Comparison of ENCODE assay signal across 30 cellular contexts in genomic region chr7:77760809-77761453, GRCh38. TPM values are rescaled to one million over a fixed set of nuclear protein-coding genes. Genes with fewer than 3 reads are reported as not detected.
A peak's percentile ranks its signal among the peaks of the same experiment; 100 is the strongest.
DNase-seq lines count a peak whose midpoint lies in the region; ATAC-seq, FAIRE-seq and TF ChIP-seq lines count a peak whose summit lies in the region.
"Had no signal": no experiment of that assay in that cellular context is flagged by ENCODE, and none has a peak within 500 bp of the region (broad histone marks: within the 10 kb centered on the region; RNA-seq: fewer than 3 reads in every experiment).

No MANE protein-coding gene starts in this region.

- DNase-seq in Calu3 (no peak), GM19239 (ENCODE audit: insufficient read length, low spot score) (no peak), body of pancreas (no peak), pancreas (no peak), DMS153 treated with DMSO at 0.1 percent for 48 hours (lab: John Stamatoyannopoulos, UW; ENCODE audit: unreplicated experiment) (no peak)
- no peak for DNase-seq in activated effector memory CD4-positive, alpha-beta T cell treated with Interleukin-2 at 50 U/mL for 16 hours
- DNase-seq: activated CD4-positive, alpha-beta T cell treated with anti-CD3 and anti-CD28 coated beads for 1 hour; activated CD8-positive, alpha-beta T cell treated with anti-CD3 and anti-CD28 coated beads for 36 hours; anterior cingulate cortex; CD4-positive, alpha-beta T cell; colonic mucosa; DMS153; effector memory CD4-positive, alpha-beta T cell; foreskin keratinocyte; mammary epithelial cell; NCI-H1092 treated with DMSO at 0.1 percent for 48 hours; NCI-H1930; NCI-H2227 treated with DMSO at 0.1 percent for 48 hours; NCI-H69; RPMI8226; sigmoid colon; stimulated activated CD4-positive, alpha-beta T cell treated with anti-CD3 and anti-CD28 coated beads, Interleukin-4, amount 100 ng/mL, for 24 hours had no signal

- peaks cover 8% of the 10 kb centered on the region for H3K4me1 Mint-ChIP-seq in Calu3 (ENCODE audit: low read depth, unreplicated experiment)

- H3K36me3 Mint-ChIP-seq in Calu3 (ENCODE audit: insufficient read depth, unreplicated experiment) = no peaks in the 10 kb centered on the region
- H3K36me3 Mint-ChIP-seq: activated naive CD8-positive, alpha-beta T cell had no signal

- no TSS peak for BruUV-seq in Calu3 (replicated peaks; lab: Mats Ljungman, UMichigan)

- peak overlapping the region; percentile 24 for H3K4me3 Mint-ChIP-seq in Calu3 (ENCODE audit: low read depth, unreplicated experiment)
- H3K4me3 Mint-ChIP-seq: activated CD8-positive, alpha-beta T cell treated with anti-CD3 and anti-CD28 coated beads for 36 hours; activated naive CD8-positive, alpha-beta T cell; activated T-helper 17 cell treated with anti-CD3 and anti-CD28 coated beads, Interleukin-2, amount 50 U/mL, for 72 hours; CD4-positive, alpha-beta T cell; stimulated activated effector memory CD8-positive, alpha-beta T cell treated with anti-CD3 and anti-CD28 coated beads, Interleukin-12 subunit alpha, Interleukin-12 subunit beta, amount 100 ng/mL, for 72 hours had no signal

- CTCF ChIA-PET in Calu3 (lab: Charles Lee) = no interaction called here

- H3K4me1 ChIP-seq in body of pancreas = peaks cover 51% of the 10 kb centered on the region
- peaks cover 23 to 40% (median 35%) of the 10 kb centered on the region in 3 donors for H3K4me1 ChIP-seq in pancreas
- H3K4me1 ChIP-seq: colonic mucosa had no signal

- H3K27me3 Mint-ChIP-seq in Calu3 (ENCODE audit: unreplicated experiment) = no peaks in the 10 kb centered on the region
- H3K27me3 Mint-ChIP-seq: activated CD8-positive, alpha-beta T cell treated with anti-CD3 and anti-CD28 coated beads for 36 hours; activated naive CD8-positive, alpha-beta T cell; activated T-helper 17 cell treated with anti-CD3 and anti-CD28 coated beads, Interleukin-2, amount 50 U/mL, for 72 hours; CD4-positive, alpha-beta T cell; progenitor cell of endocrine pancreas had no signal

- H3K27ac ChIP-seq in body of pancreas (peak overlapping the region; percentile 25 to 69 (median 54)), pancreas (peak overlapping the region in 2 of 4 donors; percentile 52 to 61)
- H3K27ac ChIP-seq: cardiac muscle cell, colonic mucosa, esophagus muscularis mucosa, foreskin keratinocyte, sigmoid colon, SJSA1 had no signal

- TF ChIP-seq CTCF in Calu3 (IDR thresholded peaks at IDR 0.05; ENCODE audit: unreplicated experiment) (no peak), body of pancreas (IDR thresholded peaks at IDR 0.05) (peak in 1 of 7 experiments; percentile 11), pancreas (IDR thresholded peaks at IDR 0.05) (no peak)

- no peaks in the 10 kb centered on the region for H3K9me3 Mint-ChIP-seq in Calu3 (ENCODE audit: low read depth, unreplicated experiment)
- H3K9me3 Mint-ChIP-seq: activated CD8-positive, alpha-beta T cell treated with anti-CD3 and anti-CD28 coated beads for 36 hours; activated T-helper 17 cell treated with anti-CD3 and anti-CD28 coated beads, Interleukin-2, amount 50 U/mL, for 72 hours; CD4-positive, alpha-beta T cell; stimulated activated effector memory CD8-positive, alpha-beta T cell treated with anti-CD3 and anti-CD28 coated beads, Interleukin-12 subunit alpha, Interleukin-12 subunit beta, amount 100 ng/mL, for 72 hours had no signal

- TF ChIP-seq POLR2A in body of pancreas (IDR thresholded peaks at IDR 0.05) = no peak

- no peak for ATAC-seq in body of pancreas
- peak; percentile 48 to 66 (median 59) for ATAC-seq in pancreas
- no peak for ATAC-seq in HG03095 (IDR thresholded peaks at IDR 0.05; ENCODE audit: unreplicated experiment)
- ATAC-seq: activated CD8-positive, alpha-beta T cell treated with anti-CD3 and anti-CD28 coated beads for 36 hours; activated T-helper 17 cell treated with anti-CD3 and anti-CD28 coated beads, Interleukin-2, amount 50 U/mL, for 72 hours; foreskin keratinocyte; stimulated activated effector memory CD8-positive, alpha-beta T cell treated with anti-CD3 and anti-CD28 coated beads, Interleukin-12 subunit alpha, Interleukin-12 subunit beta, amount 100 ng/mL, for 72 hours had no signal

- peak; percentile 26 for FAIRE-seq in GM19239 (lab: Jason Lieb, UNC)
- no peak for FAIRE-seq in pancreas (lab: Jason Lieb, UNC)

- intact Hi-C loops in Calu3 (cut with micrococcal nuclease; ENCODE audit: unreplicated experiment) (loop anchor here (5.0 kb wide), 1 partner anchor 64 kb away; the partner anchor contains the start of gene RSBN1L), body of pancreas (cut with DNase I) (no loop called here), pancreas (cut with DNase I) (loop anchor here in 1 of 3 donors (5.0 kb wide), 1 partner anchor 104 kb away; no protein-coding TSS in a partner anchor)

- peak overlapping the region; percentile 47 for H3K27ac Mint-ChIP-seq in Calu3 (ENCODE audit: unreplicated experiment)
- H3K27ac Mint-ChIP-seq: activated CD8-positive, alpha-beta T cell treated with anti-CD3 and anti-CD28 coated beads for 36 hours; activated naive CD8-positive, alpha-beta T cell; activated T-helper 17 cell treated with anti-CD3 and anti-CD28 coated beads, Interleukin-2, amount 50 U/mL, for 72 hours; CD4-positive, alpha-beta T cell; progenitor cell of endocrine pancreas; stimulated activated effector memory CD8-positive, alpha-beta T cell treated with anti-CD3 and anti-CD28 coated beads, Interleukin-12 subunit alpha, Interleukin-12 subunit beta, amount 100 ng/mL, for 72 hours had no signal

- no peaks in the 10 kb centered on the region for H3K9me3 ChIP-seq in body of pancreas
- no peaks in the 10 kb centered on the region for H3K9me3 ChIP-seq in pancreas
- H3K9me3 ChIP-seq: colonic mucosa, esophagus muscularis mucosa, sigmoid colon, SJSA1 had no signal

- H3K4me3 ChIP-seq in body of pancreas (no peak overlapping the region), pancreas (no peak overlapping the region)
- H3K4me3 ChIP-seq: cardiac muscle cell, colonic mucosa, esophagus muscularis mucosa, sigmoid colon, SJSA1 had no signal

- no peaks in the 10 kb centered on the region for H3K27me3 ChIP-seq in body of pancreas
- no peaks in the 10 kb centered on the region for H3K27me3 ChIP-seq in pancreas
- H3K27me3 ChIP-seq: cardiac muscle cell, colonic mucosa, esophagus muscularis mucosa, foreskin keratinocyte, sigmoid colon, SJSA1 had no signal

- 23 to 34% methylated on average over 10 of the region's 10 CpGs for WGBS in body of pancreas, 2 donors
- WGBS in pancreas, 2 donors = 25 to 26% methylated on average over 10 of the region's 10 CpGs

- H3K36me3 ChIP-seq in body of pancreas (replicated peaks in 1 of 2; ENCODE audit: insufficient read depth in 1 of 2, low read depth in 2 of 2) (no peaks in the 10 kb centered on the region), pancreas (no peaks in the 10 kb centered on the region)
- H3K36me3 ChIP-seq: cardiac muscle cell, colonic mucosa, sigmoid colon, SJSA1 had no signal

RNA-seq across cellular contexts. Expression of gene TMEM60, which starts 37.3 kb away (rescaled TPM):
- total RNA-seq in Calu3 (2022) (9.6 and 12.5 TPM in 2 replicates), body of pancreas (1 to 10 TPM in 1 of 2 donors, not detected in 1; 9.6 TPM), pancreas (1 to 10 TPM; 6.2 to 8.6 (median 7.2) TPM)
- polyA plus RNA-seq in pancreas = 10 to 100 TPM; 11.6 to 22.0 TPM

RNA-seq across cellular contexts. Expression of gene PHTF2, which starts 37.6 kb away (rescaled TPM):
- total RNA-seq in Calu3 (2022) = 19.0 and 20.3 TPM in 2 replicates
- 1 to 10 TPM; 7.9 to 9.6 TPM for total RNA-seq in body of pancreas
- 1 to 10 TPM; 3.3 to 7.3 (median 5.1) TPM for total RNA-seq in pancreas
- polyA plus RNA-seq in pancreas = 1 to 10 TPM; 4.1 to 8.8 TPM

Comparison
In these comparisons a context has a peak if more than half of its experiments do, and no peak if none do; other contexts are left out.
1. ATAC-seq: peak in pancreas (4 of 4); none in body of pancreas (single experiment) and HG03095 (single experiment).